18 cellular contexts compared by ENCODE assay signal in the genomic region with DNA sequence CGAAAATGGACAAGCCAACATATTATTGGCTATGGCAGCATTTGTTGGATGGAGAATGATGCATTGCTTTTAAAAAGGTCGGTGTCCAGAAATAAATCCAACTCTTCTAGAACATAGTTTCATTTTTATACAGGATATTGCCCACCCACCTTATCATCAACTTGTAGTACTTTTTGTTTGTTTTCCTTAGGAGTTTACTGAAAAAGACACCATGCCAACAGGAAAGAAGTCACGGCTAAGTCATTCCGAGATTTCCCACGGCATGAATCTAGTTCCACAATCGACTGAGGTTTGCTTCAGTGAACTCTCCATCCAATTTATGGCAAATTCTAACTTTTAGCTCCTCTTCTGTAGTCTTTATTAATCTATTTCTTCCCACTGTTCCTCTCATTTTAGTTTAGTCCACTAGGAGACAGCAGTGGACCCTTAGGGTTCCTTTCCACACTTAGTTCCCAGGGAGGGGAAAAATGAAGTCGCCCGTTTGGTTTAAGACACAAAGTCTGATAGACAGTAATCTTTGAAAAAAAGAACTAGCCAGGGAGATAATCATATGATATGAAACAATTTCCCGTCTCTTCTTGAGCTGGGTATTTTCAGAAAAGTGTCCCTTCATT.
A peak's percentile ranks its signal among the peaks of the same experiment; 100 is the strongest.
DNase-seq lines count a peak whose midpoint lies in the region; TF ChIP-seq lines count a peak whose summit lies in the region.
"Had no signal": no experiment of that assay in that cellular context is flagged by ENCODE, and none has a peak within 500 bp of the region (broad histone marks: within the 10 kb centered on the region; RNA-seq: fewer than 3 reads in every experiment).

No MANE protein-coding gene starts in this region.

- no peak for TF ChIP-seq EP300 in stomach (IDR thresholded peaks at IDR 0.05)

- CTCF ChIA-PET in AG04450 (lab: Charles Lee): interaction anchor here (0.6 kb wide), 1 partner anchor 48 kb away, joined by 4 read pairs; no protein-coding TSS in a partner anchor

- WGBS in stomach, 5 donors: 82 to 90% (median 87%) methylated on average over 9 of the region's 9 CpGs

- TF ChIP-seq CTCF in AG04450 (IDR thresholded peaks at IDR 0.05; ENCODE audit: low read depth, low read length) (0 out of 2 replicates have a peak, but pooled peaks have one; percentile 4), LNCAP (IDR thresholded peaks at IDR 0.05) (peak; percentile 26; the same call in 1 of the 2 replicates), coronary artery (IDR thresholded peaks at IDR 0.05) (no peak), stomach (IDR thresholded peaks at IDR 0.05) (no peak), dorsolateral prefrontal cortex (IDR thresholded peaks at IDR 0.05 in 54 of 56, conservative IDR thresholded peaks at IDR 0.05 in 2 of 56; ENCODE audit: low read depth in 1 of 56, partially characterized antibody in 56 of 56) (no peak)

- H3K4me3 ChIP-seq in AG04450 (ENCODE audit: low read depth, low read length) (no peak overlapping the region), coronary artery (peak overlapping the region; percentile 31), stomach (no peak overlapping the region), dorsolateral prefrontal cortex (no peak overlapping the region)
- H3K4me3 ChIP-seq: vagina had no signal

- H3K4me1 ChIP-seq in stomach: no peaks in the 10 kb centered on the region
- H3K4me1 ChIP-seq: vagina had no signal

- intact Hi-C loops in stomach (cut with DNase I; ENCODE audit: low total_unique reads) (no loop called here), dorsolateral prefrontal cortex (cut with DNase I) (no loop called here)

- DNase-seq in AG04450 (ENCODE audit: low read depth, low spot score): no peak
- no peak for DNase-seq in coronary artery (ENCODE audit: low spot score)
- peak; percentile 30 to 85 for DNase-seq in lung microvascular endothelial cell (ENCODE audit: low read depth in 2 of 2)
- no peak for DNase-seq in NCI-H2227 treated with DMSO at 0.1 percent for 48 hours (lab: John Stamatoyannopoulos, UW)
- no peak for DNase-seq in stomach
- DNase-seq in foreskin melanocyte: no peak
- DNase-seq in dorsolateral prefrontal cortex: no peak
- DNase-seq: activated CD4-positive, alpha-beta T cell treated with anti-CD3 and anti-CD28 coated beads, Interleukin-2, amount 50 U/mL, for 1 hour; activated naive CD4-positive, alpha-beta T cell treated with anti-CD3 and anti-CD28 coated beads for 36 hours; activated T-cell treated with anti-CD3 and anti-CD28 coated beads for 4 hours; hippocampal formation; KG1; NCI-H1092 treated with DMSO at 0.1 percent for 48 hours; NCI-H82; nucleus accumbens had no signal

- no peak for TF ChIP-seq POLR2A in stomach (IDR thresholded peaks at IDR 0.05)

- H3K9me3 ChIP-seq in AG04450 (ENCODE audit: control insufficient read depth, insufficient read depth, low read length): no peaks in the 10 kb centered on the region
- no peaks in the 10 kb centered on the region for H3K9me3 ChIP-seq in stomach
- H3K9me3 ChIP-seq: vagina had no signal

- no peaks in the 10 kb centered on the region for H3K27me3 ChIP-seq in AG04450 (ENCODE audit: control insufficient read depth, insufficient read depth, low read length)
- H3K27me3 ChIP-seq in stomach: no peaks in the 10 kb centered on the region
- H3K27me3 ChIP-seq in dorsolateral prefrontal cortex: no peaks in the 10 kb centered on the region
- H3K27me3 ChIP-seq: vagina had no signal

- H3K27ac ChIP-seq in AG04450 (ENCODE audit: low read depth, low read length): no peak overlapping the region
- H3K27ac ChIP-seq in coronary artery: peak overlapping the region in 1 of 2 donors; percentile 22
- H3K27ac ChIP-seq in stomach: peak overlapping the region in 1 of 5 donors; percentile 9
- no peak overlapping the region for H3K27ac ChIP-seq in dorsolateral prefrontal cortex
- H3K27ac ChIP-seq: HL-60, vagina had no signal

- peaks cover 0 to 4% (median 0%) of the 10 kb centered on the region in 4 donors for H3K36me3 ChIP-seq in stomach
- H3K36me3 ChIP-seq: vagina had no signal

- POLR2A ChIA-PET in AG04450 (lab: Yijun Ruan, JAX): no interaction called here

Comparison
In these comparisons a context has a peak if more than half of its experiments do, and no peak if none do; other contexts are left out.
1. DNase-seq: peak in lung microvascular endothelial cell (2 of 2); none in AG04450 (single experiment), coronary artery (single experiment), NCI-H2227 treated with DMSO at 0.1 percent for 48 hours (single experiment), stomach (single experiment), foreskin melanocyte (single experiment) and dorsolateral prefrontal cortex (0 of 10).
2. CTCF ChIP-seq: peak in AG04450 (single experiment) and LNCAP (single experiment); none in coronary artery (single experiment), stomach (0 of 7) and dorsolateral prefrontal cortex (0 of 56).